ENCODE assay signal across 17 cellular contexts in the genomic region with DNA sequence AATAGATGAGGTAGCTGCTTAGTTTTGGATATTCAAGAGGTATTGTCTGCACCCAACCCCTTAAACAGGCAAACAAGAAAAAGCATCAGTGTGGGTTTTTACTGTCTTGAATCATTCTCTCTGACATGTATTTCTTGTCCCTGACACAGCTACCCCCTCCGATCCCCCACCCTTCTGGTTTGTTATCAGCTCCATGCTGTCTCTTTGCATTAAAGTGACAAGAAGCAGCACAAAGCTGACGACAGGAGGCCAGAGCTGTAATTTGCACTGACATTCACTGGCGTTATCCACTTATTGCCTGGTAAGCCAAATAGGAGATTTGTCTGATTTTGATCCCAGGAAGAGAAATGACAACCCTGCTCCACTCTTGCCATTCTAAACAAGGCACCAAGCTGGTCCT.
DNase-seq lines count a peak whose midpoint lies in the region; FAIRE-seq lines count a peak whose summit lies in the region.
"Had no signal": no experiment of that assay in that cellular context is flagged by ENCODE, and none has a peak within 500 bp of the region (broad histone marks: within the 10 kb centered on the region; RNA-seq: fewer than 3 reads in every experiment).

No MANE protein-coding gene starts in this region.

- DNase-seq in NCI-H2227 (lab: John Stamatoyannopoulos, UW; ENCODE audit: unreplicated experiment) (peak; percentile 17), SK-N-DZ (ENCODE audit: low spot score) (peak; percentile 95), cerebellar cortex (ENCODE audit: low spot score) (peak; percentile 61), retina (peak; percentile 85), amniotic stem cell (lab: John Stamatoyannopoulos, UW) (no peak), HTR-8/SVneo (ENCODE audit: insufficient read length, low spot score) (no peak)
- no peak for DNase-seq in stimulated activated CD4-positive, alpha-beta T cell treated with anti-CD3 and anti-CD28 coated beads, Interleukin-2, amount 100 ng/mL, for 48 hours
- DNase-seq: CD4-positive, CD25-positive, alpha-beta regulatory T cell; COR-L47; GM23248; NCI-H1092 treated with DMSO at 0.1 percent for 48 hours; NCI-H146; NCI-H2029 treated with DMSO at 0.1 percent for 48 hours; NCI-H2171; SHP77 treated with DMSO at 0.1 percent for 48 hours had no signal

- no peak for FAIRE-seq in HTR-8/SVneo (lab: Jason Lieb, UNC)
- FAIRE-seq: GM12891, GM19239 had no signal

Comparison
In these comparisons a context has a peak if more than half of its experiments do, and no peak if none do; other contexts are left out.
1. DNase-seq: peak in NCI-H2227 (single experiment), SK-N-DZ (single experiment), cerebellar cortex (single experiment) and retina (single experiment); none in stimulated activated CD4-positive, alpha-beta T cell treated with anti-CD3 and anti-CD28 coated beads, Interleukin-2, amount 100 ng/mL, for 48 hours (0 of 2), amniotic stem cell (single experiment) and HTR-8/SVneo (single experiment).